8 cellular contexts compared by ENCODE assay signal in genomic region chr2:32166115-32166549, GRCh38. TPM values are rescaled to one million over a fixed set of nuclear protein-coding genes. Genes with fewer than 3 reads are reported as not detected.
A peak's percentile ranks its signal among the peaks of the same experiment; 100 is the strongest.
DNase-seq lines count a peak whose midpoint lies in the region; ATAC-seq and TF ChIP-seq lines count a peak whose summit lies in the region.

No MANE protein-coding gene starts in this region.

- no peak for DNase-seq in activated CD4-positive, alpha-beta T cell treated with anti-CD3 and anti-CD28 coated beads, Interleukin-2, amount 10 ng/mL, durations not matched to agents 24 days and 14 days
- DNase-seq in activated CD4-positive, alpha-beta T cell treated with anti-CD3 and anti-CD28 coated beads, Interleukin-2, amount 50 U/mL, for 1 hour: no peak
- DNase-seq in adrenal gland (no peak), left lung (no peak), DMS79 treated with DMSO at 0.1 percent for 48 hours (lab: John Stamatoyannopoulos, UW) (no peak), SHP77 (lab: John Stamatoyannopoulos, UW) (no peak), RKO (ENCODE audit: low spot score) (no peak)

- intact Hi-C loops in activated CD4-positive, alpha-beta T cell treated with anti-CD3 and anti-CD28 coated beads, Interleukin-2, amount 10 ng/mL, durations not matched to agents 24 days and 14 days (cut with micrococcal nuclease): no loop called here
- intact Hi-C loops in adrenal gland (cut with DNase I): no loop called here
- intact Hi-C loops in left lung (cut with DNase I): no loop called here

- 2 to 5% (median 3%) methylated on average over 10 to 11 of the region's 11 CpGs for WGBS in adrenal gland, 4 donors
- whole genome bisulfite sequencing in thymus: 6% methylated on average over 11 of the region's 11 CpGs

- H3K36me3 Mint-ChIP-seq in activated CD4-positive, alpha-beta T cell treated with anti-CD3 and anti-CD28 coated beads, Interleukin-2, amount 10 ng/mL, durations not matched to agents 24 days and 14 days (ENCODE audit: low read depth): peaks cover 17% of the 10 kb centered on the region

- H3K4me1 ChIP-seq in adrenal gland (replicated peaks in 1 of 2): peaks cover 0 to 26% of the 10 kb centered on the region in 2 donors
- H3K4me1 ChIP-seq in left lung: peaks cover 0 to 19% of the 10 kb centered on the region in 2 donors
- H3K4me1 ChIP-seq in thymus (ENCODE audit: control insufficient read depth, insufficient read depth, low read length): no peaks in the 10 kb centered on the region

- H3K9me3 Mint-ChIP-seq in activated CD4-positive, alpha-beta T cell treated with anti-CD3 and anti-CD28 coated beads, Interleukin-2, amount 10 ng/mL, durations not matched to agents 24 days and 14 days: no peaks in the 10 kb centered on the region

- H3K4me3 Mint-ChIP-seq in activated CD4-positive, alpha-beta T cell treated with anti-CD3 and anti-CD28 coated beads, Interleukin-2, amount 10 ng/mL, durations not matched to agents 24 days and 14 days: peak overlapping the region; percentile 98

- H3K4me1 Mint-ChIP-seq in activated CD4-positive, alpha-beta T cell treated with anti-CD3 and anti-CD28 coated beads, Interleukin-2, amount 10 ng/mL, durations not matched to agents 24 days and 14 days: peaks cover 26% of the 10 kb centered on the region

- H3K27ac ChIP-seq in adrenal gland (peak overlapping the region in 4 of 5 donors; percentile 90 to 95 (median 94)), left lung (peak overlapping the region; percentile 92), thymus (ENCODE audit: low read depth) (peak overlapping the region; percentile 91)

- no peak for TF ChIP-seq CTCF in adrenal gland (IDR thresholded peaks at IDR 0.05)
- no peak for TF ChIP-seq CTCF in left lung (IDR thresholded peaks at IDR 0.05)

- H3K9me3 ChIP-seq in adrenal gland (replicated peaks in 1 of 3): no peaks in the 10 kb centered on the region
- no peaks in the 10 kb centered on the region for H3K9me3 ChIP-seq in left lung
- no peaks in the 10 kb centered on the region for H3K9me3 ChIP-seq in thymus (ENCODE audit: control insufficient read depth)

- no peak for TF ChIP-seq POLR2A in adrenal gland (IDR thresholded peaks at IDR 0.05)

- H3K27ac Mint-ChIP-seq in activated CD4-positive, alpha-beta T cell treated with anti-CD3 and anti-CD28 coated beads, Interleukin-2, amount 10 ng/mL, durations not matched to agents 24 days and 14 days: peak overlapping the region; percentile 92

- no peak for ATAC-seq in left lung

- H3K36me3 ChIP-seq in adrenal gland (replicated peaks in 1 of 2) (no peaks in the 10 kb centered on the region), left lung (no peaks in the 10 kb centered on the region), thymus (ENCODE audit: control insufficient read depth, insufficient read depth) (no peaks in the 10 kb centered on the region)

- H3K27me3 Mint-ChIP-seq in activated CD4-positive, alpha-beta T cell treated with anti-CD3 and anti-CD28 coated beads, Interleukin-2, amount 10 ng/mL, durations not matched to agents 24 days and 14 days: no peaks in the 10 kb centered on the region

- H3K4me3 ChIP-seq in adrenal gland (peak overlapping the region; percentile 32 to 93 (median 74)), left lung (peak overlapping the region; percentile 48 to 86), thymus (ENCODE audit: low read length) (peak overlapping the region; percentile 92)

- no peaks in the 10 kb centered on the region for H3K27me3 ChIP-seq in adrenal gland
- no peaks in the 10 kb centered on the region for H3K27me3 ChIP-seq in left lung
- no peaks in the 10 kb centered on the region for H3K27me3 ChIP-seq in thymus (ENCODE audit: control insufficient read depth, insufficient read depth)

RNA-seq across cellular contexts. Expression of gene SLC30A6, which starts 0.5 kb away (rescaled TPM):
- total RNA-seq in activated CD4-positive, alpha-beta T cell treated with anti-CD3 and anti-CD28 coated beads, Interleukin-2, amount 10 ng/mL, durations not matched to agents 24 days and 14 days: 26.0 and 27.4 TPM in 2 replicates
- total RNA-seq in adrenal gland: 10 to 100 TPM; 13.8 to 32.2 (median 23.4) TPM
- polyA plus RNA-seq in adrenal gland: 10 to 100 TPM in 1 of 3 donors, 1 to 10 TPM in 2; 3.8 to 27.7 (median 4.0) TPM
- total RNA-seq in left lung: 10 to 100 TPM; 29.3 to 29.9 TPM
- 7.7 TPM for polyA plus RNA-seq in thymus
